1 cellular context compared by ENCODE assay signal in the genomic region with DNA sequence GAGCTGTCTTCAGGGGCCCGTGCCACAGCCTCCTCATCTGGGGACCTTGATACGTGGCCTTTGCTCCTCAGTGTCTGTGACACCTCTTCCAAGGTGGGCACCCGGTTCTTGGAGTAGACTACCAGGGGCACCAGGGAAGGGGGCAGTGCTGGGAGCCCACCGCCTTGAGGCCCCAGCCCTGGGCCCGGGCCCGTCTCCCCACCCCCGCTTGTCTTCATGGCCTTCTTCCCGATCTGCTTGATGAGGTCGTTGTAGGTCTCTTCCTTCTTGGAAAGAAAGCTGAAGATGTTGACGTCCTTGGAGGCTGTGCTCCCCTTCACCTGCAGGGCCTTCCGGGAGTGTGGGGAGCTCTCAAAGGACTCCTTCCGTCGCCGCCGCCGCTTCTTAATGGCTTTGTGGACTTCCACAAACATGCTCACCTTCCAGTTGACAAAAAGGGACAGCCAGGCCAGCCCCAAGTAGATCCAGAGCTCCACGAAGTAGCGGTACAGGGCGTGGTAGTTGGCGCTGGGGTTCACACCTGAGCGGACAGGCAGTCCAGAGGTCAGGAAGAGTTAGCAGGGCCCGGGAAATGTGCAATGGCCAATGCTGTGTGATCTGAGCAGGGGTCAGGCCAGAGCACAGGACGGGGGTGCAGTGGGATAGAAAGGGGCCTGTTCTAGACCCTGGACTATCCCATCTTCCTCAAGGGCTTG.
TF ChIP-seq lines count a peak whose summit lies in the region.

No MANE protein-coding gene starts in this region.

TF ChIP-seq in K562, 482 proteins besides CTCF, POLR2A, EP300 and RAD21:
- TF ChIP-seq ZNF695 (CRISPR knock-in tag; IDR thresholded peaks at IDR 0.05) = no peak
- TF ChIP-seq, protein P1, sequence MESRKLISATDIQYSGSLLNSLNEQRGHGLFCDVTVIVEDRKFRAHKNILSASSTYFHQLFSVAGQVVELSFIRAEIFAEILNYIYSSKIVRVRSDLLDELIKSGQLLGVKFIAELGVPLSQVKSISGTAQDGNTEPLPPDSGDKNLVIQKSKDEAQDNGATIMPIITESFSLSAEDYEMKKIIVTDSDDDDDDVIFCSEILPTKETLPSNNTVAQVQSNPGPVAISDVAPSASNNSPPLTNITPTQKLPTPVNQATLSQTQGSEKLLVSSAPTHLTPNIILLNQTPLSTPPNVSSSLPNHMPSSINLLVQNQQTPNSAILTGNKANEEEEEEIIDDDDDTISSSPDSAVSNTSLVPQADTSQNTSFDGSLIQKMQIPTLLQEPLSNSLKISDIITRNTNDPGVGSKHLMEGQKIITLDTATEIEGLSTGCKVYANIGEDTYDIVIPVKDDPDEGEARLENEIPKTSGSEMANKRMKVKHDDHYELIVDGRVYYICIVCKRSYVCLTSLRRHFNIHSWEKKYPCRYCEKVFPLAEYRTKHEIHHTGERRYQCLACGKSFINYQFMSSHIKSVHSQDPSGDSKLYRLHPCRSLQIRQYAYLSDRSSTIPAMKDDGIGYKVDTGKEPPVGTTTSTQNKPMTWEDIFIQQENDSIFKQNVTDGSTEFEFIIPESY (CRISPR knock-in tag; IDR thresholded peaks at IDR 0.05) = peak; percentile 44; the same call in 1 of the 2 replicates
